ENCODE assay signal across 15 cellular contexts in genomic region chr4:185912779-185913178, GRCh38.
DNase-seq lines count a peak whose midpoint lies in the region; ATAC-seq, FAIRE-seq and TF ChIP-seq lines count a peak whose summit lies in the region.
"Had no signal": no experiment of that assay in that cellular context is flagged by ENCODE, and none has a peak within 500 bp of the region (broad histone marks: within the 10 kb centered on the region; RNA-seq: fewer than 3 reads in every experiment).

No MANE protein-coding gene starts in this region.

- DNase-seq in MCF 10A (ENCODE audit: unreplicated experiment) (peak; percentile 56), breast epithelium (ENCODE audit: low spot score in 2 of 2) (no peak), NCI-H69 (lab: John Stamatoyannopoulos, UW) (peak; percentile 43)
- DNase-seq in activated T-helper 2 cell treated with anti-CD3 and anti-CD28 coated beads, Interferon-gamma antibody, Interleukin-2, Interleukin-4, amounts not matched to agents 10 μg/mL and 5 μg/mL and 100 μg/mL, durations not matched to agents 14 hours and 24 hours and 36 hours (ENCODE audit: low spot score), result no peak
- DNase-seq: DND-41, NCI-H526 treated with DMSO at 0.1 percent for 48 hours, pancreas, thyroid gland, WERI-Rb-1 had no signal

- TF ChIP-seq POLR2A in breast epithelium (IDR thresholded peaks at IDR 0.05), result no peak

- H3K27ac ChIP-seq in breast epithelium, result no peak overlapping the region
- H3K27ac ChIP-seq: HL-60, pancreas, thyroid gland, WERI-Rb-1 had no signal

- BruUV-seq in MCF 10A (replicated peaks; lab: Mats Ljungman, UMichigan), result no TSS peak

- H3K4me1 Mint-ChIP-seq in MCF 10A (ENCODE audit: insufficient read depth, unreplicated experiment), result peaks cover 5% of the 10 kb centered on the region
- H3K4me1 Mint-ChIP-seq in activated T-helper 2 cell treated with anti-CD3 and anti-CD28 coated beads, Interferon-gamma antibody, Interleukin-2, Interleukin-4, amounts not matched to agents 10 μg/mL and 5 μg/mL and 100 μg/mL, durations not matched to agents 14 hours and 24 hours and 36 hours (ENCODE audit: low read depth), result no peaks in the 10 kb centered on the region
- H3K4me1 Mint-ChIP-seq: activated naive CD4-positive, alpha-beta T cell treated with anti-CD3 and anti-CD28 coated beads, Interleukin-2, amount 50 U/mL, for 24 hours had no signal

- H3K9me3 Mint-ChIP-seq in MCF 10A (ENCODE audit: unreplicated experiment), result no peaks in the 10 kb centered on the region
- H3K9me3 Mint-ChIP-seq in activated T-helper 2 cell treated with anti-CD3 and anti-CD28 coated beads, Interferon-gamma antibody, Interleukin-2, Interleukin-4, amounts not matched to agents 10 μg/mL and 5 μg/mL and 100 μg/mL, durations not matched to agents 14 hours and 24 hours and 36 hours, result no peaks in the 10 kb centered on the region
- H3K9me3 Mint-ChIP-seq: activated naive CD4-positive, alpha-beta T cell treated with anti-CD3 and anti-CD28 coated beads, Interleukin-2, amount 50 U/mL, for 24 hours had no signal

- no peak for ATAC-seq in HG03280 (IDR thresholded peaks at IDR 0.05; ENCODE audit: unreplicated experiment)
- no peak for ATAC-seq in HG02852 (IDR thresholded peaks at IDR 0.05; ENCODE audit: unreplicated experiment)
- no peak for ATAC-seq in HG03095 (IDR thresholded peaks at IDR 0.05; ENCODE audit: unreplicated experiment)

- H3K27ac Mint-ChIP-seq in MCF 10A (ENCODE audit: low read depth, unreplicated experiment), result no peak overlapping the region
- H3K27ac Mint-ChIP-seq in activated T-helper 2 cell treated with anti-CD3 and anti-CD28 coated beads, Interferon-gamma antibody, Interleukin-2, Interleukin-4, amounts not matched to agents 10 μg/mL and 5 μg/mL and 100 μg/mL, durations not matched to agents 14 hours and 24 hours and 36 hours, result no peak overlapping the region
- H3K27ac Mint-ChIP-seq: activated naive CD4-positive, alpha-beta T cell treated with anti-CD3 and anti-CD28 coated beads, Interleukin-2, amount 50 U/mL, for 24 hours had no signal

- H3K4me3 Mint-ChIP-seq in MCF 10A (ENCODE audit: unreplicated experiment), result no peak overlapping the region
- H3K4me3 Mint-ChIP-seq in activated T-helper 2 cell treated with anti-CD3 and anti-CD28 coated beads, Interferon-gamma antibody, Interleukin-2, Interleukin-4, amounts not matched to agents 10 μg/mL and 5 μg/mL and 100 μg/mL, durations not matched to agents 14 hours and 24 hours and 36 hours (ENCODE audit: low read depth), result no peak overlapping the region
- H3K4me3 Mint-ChIP-seq: activated naive CD4-positive, alpha-beta T cell treated with anti-CD3 and anti-CD28 coated beads, Interleukin-2, amount 50 U/mL, for 24 hours had no signal

- FAIRE-seq in endometrium (lab: Jason Lieb, UNC), result peak; percentile 92
- FAIRE-seq: pancreas had no signal

- POLR2A ChIA-PET in MCF 10A (lab: Yijun Ruan, JAX), result interaction anchor here (0.6 to 1.5 kb wide), 3 partner anchors 14 to 288 kb away, joined by 3 read pairs; no protein-coding TSS in a partner anchor

- no peaks in the 10 kb centered on the region for H3K27me3 Mint-ChIP-seq in MCF 10A (ENCODE audit: insufficient read depth, unreplicated experiment)
- no peaks in the 10 kb centered on the region for H3K27me3 Mint-ChIP-seq in activated T-helper 2 cell treated with anti-CD3 and anti-CD28 coated beads, Interferon-gamma antibody, Interleukin-2, Interleukin-4, amounts not matched to agents 10 μg/mL and 5 μg/mL and 100 μg/mL, durations not matched to agents 14 hours and 24 hours and 36 hours (ENCODE audit: low read depth)

- no peaks in the 10 kb centered on the region for H3K36me3 ChIP-seq in breast epithelium
- H3K36me3 ChIP-seq: pancreas, thyroid gland, WERI-Rb-1 had no signal

- CTCF ChIA-PET in MCF 10A (lab: Yijun Ruan, JAX), result no interaction called here

- H3K4me1 ChIP-seq in breast epithelium, result no peaks in the 10 kb centered on the region

- H3K27me3 ChIP-seq in breast epithelium, result no peaks in the 10 kb centered on the region
- H3K27me3 ChIP-seq: pancreas, thyroid gland had no signal

- H3K9me3 ChIP-seq in breast epithelium, result no peaks in the 10 kb centered on the region
- H3K9me3 ChIP-seq: pancreas, thyroid gland had no signal

- TF ChIP-seq CTCF in MCF 10A (IDR thresholded peaks at IDR 0.05; ENCODE audit: unreplicated experiment) (no peak), breast epithelium (IDR thresholded peaks at IDR 0.05) (no peak)

- H3K36me3 Mint-ChIP-seq in MCF 10A (ENCODE audit: insufficient read depth, unreplicated experiment), result no peaks in the 10 kb centered on the region
- H3K36me3 Mint-ChIP-seq in activated T-helper 2 cell treated with anti-CD3 and anti-CD28 coated beads, Interferon-gamma antibody, Interleukin-2, Interleukin-4, amounts not matched to agents 10 μg/mL and 5 μg/mL and 100 μg/mL, durations not matched to agents 14 hours and 24 hours and 36 hours (ENCODE audit: low read depth), result no peaks in the 10 kb centered on the region
- H3K36me3 Mint-ChIP-seq: activated naive CD4-positive, alpha-beta T cell treated with anti-CD3 and anti-CD28 coated beads, Interleukin-2, amount 50 U/mL, for 24 hours had no signal

- intact Hi-C loops in MCF 10A (cut with micrococcal nuclease), result no loop called here
- intact Hi-C loops in breast epithelium (cut with DNase I; ENCODE audit: low total_unique reads), result no loop called here
- intact Hi-C loops in activated T-helper 2 cell treated with anti-CD3 and anti-CD28 coated beads, Interferon-gamma antibody, Interleukin-2, Interleukin-4, amounts not matched to agents 10 μg/mL and 5 μg/mL and 100 μg/mL, durations not matched to agents 14 hours and 24 hours and 36 hours (cut with micrococcal nuclease), result no loop called here

- H3K4me3 ChIP-seq in breast epithelium, result no peak overlapping the region
- H3K4me3 ChIP-seq: pancreas, thyroid gland had no signal

Comparison
In these comparisons a context has a peak if more than half of its experiments do, and no peak if none do; other contexts are left out.
1. DNase-seq: peak in MCF 10A (single experiment) and NCI-H69 (single experiment); none in breast epithelium (0 of 2) and activated T-helper 2 cell treated with anti-CD3 and anti-CD28 coated beads, Interferon-gamma antibody, Interleukin-2, Interleukin-4, amounts not matched to agents 10 μg/mL and 5 μg/mL and 100 μg/mL, durations not matched to agents 14 hours and 24 hours and 36 hours (single experiment).